Comparison of ENCODE assay signal across 8 cellular contexts in genomic region chr1:18951818-18952391, GRCh38. TPM values are rescaled to one million over a fixed set of nuclear protein-coding genes. Genes with fewer than 3 reads are reported as not detected.
DNase-seq lines count a peak whose midpoint lies in the region; ATAC-seq, FAIRE-seq and TF ChIP-seq lines count a peak whose summit lies in the region.

No MANE protein-coding gene starts in this region.

- H3K4me1 Mint-ChIP-seq in activated CD8-positive, alpha-beta T cell treated with anti-CD3 and anti-CD28 coated beads, Interleukin-2, amount 10 ng/mL, durations not matched to agents 7 days and 5 days (ENCODE audit: low read depth) = peaks cover 85% of the 10 kb centered on the region

- peak overlapping the region; percentile 75 to 95 (median 92) for H3K27ac ChIP-seq in esophagus squamous epithelium

- no peaks in the 10 kb centered on the region for H3K36me3 ChIP-seq in esophagus squamous epithelium

- CTCF ChIA-PET in activated CD8-positive, alpha-beta T cell treated with anti-CD3 and anti-CD28 coated beads, Interleukin-2, amount 10 ng/mL, durations not matched to agents 7 days and 5 days (lab: Charles Lee) = interaction anchor here (1.1 to 10.1 kb wide), 8 partner anchors 8 to 123 kb away, joined by 3 to 116 read pairs (median 5); no protein-coding TSS in a partner anchor

- ATAC-seq in GM18909 (IDR thresholded peaks at IDR 0.05; ENCODE audit: poor library complexity, unreplicated experiment) (peak; percentile 33), HG03432 (IDR thresholded peaks at IDR 0.05; ENCODE audit: unreplicated experiment) (peak; percentile 39)
- peak; percentile 40 for ATAC-seq in activated CD8-positive, alpha-beta T cell treated with anti-CD3 and anti-CD28 coated beads, Interleukin-2, amount 10 ng/mL, durations not matched to agents 7 days and 5 days

- no peaks in the 10 kb centered on the region for H3K9me3 Mint-ChIP-seq in activated CD8-positive, alpha-beta T cell treated with anti-CD3 and anti-CD28 coated beads, Interleukin-2, amount 10 ng/mL, durations not matched to agents 7 days and 5 days (ENCODE audit: insufficient read depth)

- peak; percentile 91 for DNase-seq in activated CD8-positive, alpha-beta T cell treated with anti-CD3 and anti-CD28 coated beads, Interleukin-2, amount 10 ng/mL, durations not matched to agents 7 days and 5 days
- DNase-seq in esophagus squamous epithelium (lab: John Stamatoyannopoulos, UW) (no peak), kidney glomerular epithelial cell (lab: John Stamatoyannopoulos, UW) (no peak), SHP77 treated with DMSO at 0.1 percent for 48 hours (lab: John Stamatoyannopoulos, UW) (no peak), H54 (ENCODE audit: insufficient read length, low spot score) (no peak)
- peak; percentile 64 for DNase-seq in stimulated activated CD4-positive, alpha-beta T cell treated with anti-CD3 and anti-CD28 coated beads, Interleukin-4, amount 100 ng/mL, for 1 hour

- H3K4me3 Mint-ChIP-seq in activated CD8-positive, alpha-beta T cell treated with anti-CD3 and anti-CD28 coated beads, Interleukin-2, amount 10 ng/mL, durations not matched to agents 7 days and 5 days = peak overlapping the region; percentile 71

- H3K4me3 ChIP-seq in esophagus squamous epithelium = peak overlapping the region in 1 of 4 donors; percentile 62

- no peaks in the 10 kb centered on the region for H3K27me3 ChIP-seq in esophagus squamous epithelium

- 43 to 59% methylated on average over 8 of the region's 8 CpGs for WGBS in esophagus squamous epithelium, 2 donors

- FAIRE-seq in H54 (lab: Jason Lieb, UNC) = no peak

- H3K4me1 ChIP-seq in esophagus squamous epithelium = peaks cover 70 to 89% (median 78%) of the 10 kb centered on the region in 3 donors

- H3K36me3 Mint-ChIP-seq in activated CD8-positive, alpha-beta T cell treated with anti-CD3 and anti-CD28 coated beads, Interleukin-2, amount 10 ng/mL, durations not matched to agents 7 days and 5 days (ENCODE audit: low read depth) = no peaks in the 10 kb centered on the region

- peaks cover 21% of the 10 kb centered on the region for H3K27me3 Mint-ChIP-seq in activated CD8-positive, alpha-beta T cell treated with anti-CD3 and anti-CD28 coated beads, Interleukin-2, amount 10 ng/mL, durations not matched to agents 7 days and 5 days (ENCODE audit: low read depth)

- intact Hi-C loops in esophagus squamous epithelium (cut with DNase I) = no loop called here

- H3K27ac Mint-ChIP-seq in activated CD8-positive, alpha-beta T cell treated with anti-CD3 and anti-CD28 coated beads, Interleukin-2, amount 10 ng/mL, durations not matched to agents 7 days and 5 days = peak overlapping the region; percentile 94

- no peaks in the 10 kb centered on the region for H3K9me3 ChIP-seq in esophagus squamous epithelium

- no peak for TF ChIP-seq CTCF in esophagus squamous epithelium (IDR thresholded peaks at IDR 0.05)

- TF ChIP-seq POLR2A in esophagus squamous epithelium (IDR thresholded peaks at IDR 0.05) = no peak
- TF ChIP-seq POLR2A in H54 (IDR thresholded peaks at IDR 0.05; ENCODE audit: low read depth, low read length) = no peak

- POLR2A ChIA-PET in activated CD8-positive, alpha-beta T cell treated with anti-CD3 and anti-CD28 coated beads, Interleukin-2, amount 10 ng/mL, durations not matched to agents 7 days and 5 days (lab: Charles Lee) = interaction anchor here (1.0 to 7.2 kb wide), 5 partner anchors 11 to 121 kb away, joined by 3 to 118 read pairs (median 4); no protein-coding TSS in a partner anchor

RNA-seq across cellular contexts. Expression of gene IFFO2, which starts 4.6 kb away (rescaled TPM):
- total RNA-seq in activated CD8-positive, alpha-beta T cell treated with anti-CD3 and anti-CD28 coated beads, Interleukin-2, amount 10 ng/mL, durations not matched to agents 7 days and 5 days = 1 to 10 TPM; 7.2 to 8.2 TPM
- 10 to 100 TPM; 25.8 to 88.8 (median 52.7) TPM for total RNA-seq in esophagus squamous epithelium

RNA-seq across cellular contexts. Expression of gene ALDH4A1, which starts 49.5 kb away (rescaled TPM):
- total RNA-seq in activated CD8-positive, alpha-beta T cell treated with anti-CD3 and anti-CD28 coated beads, Interleukin-2, amount 10 ng/mL, durations not matched to agents 7 days and 5 days = 1 to 10 TPM; 4.2 to 4.3 TPM
- total RNA-seq in esophagus squamous epithelium = 10 to 100 TPM; 36.7 to 59.1 (median 50.3) TPM

Comparison
In these comparisons a context has a peak if more than half of its experiments do, and no peak if none do; other contexts are left out.
1. DNase-seq: peak in activated CD8-positive, alpha-beta T cell treated with anti-CD3 and anti-CD28 coated beads, Interleukin-2, amount 10 ng/mL, durations not matched to agents 7 days and 5 days (single experiment) and stimulated activated CD4-positive, alpha-beta T cell treated with anti-CD3 and anti-CD28 coated beads, Interleukin-4, amount 100 ng/mL, for 1 hour (single experiment); none in esophagus squamous epithelium (single experiment), kidney glomerular epithelial cell (single experiment), SHP77 treated with DMSO at 0.1 percent for 48 hours (single experiment) and H54 (single experiment).
2. RNA of gene ALDH4A1, which starts 49.5 kb away (total RNA-seq): 36.7 to 59.1 TPM in esophagus squamous epithelium; 4.2 to 4.3 TPM in activated CD8-positive, alpha-beta T cell treated with anti-CD3 and anti-CD28 coated beads, Interleukin-2, amount 10 ng/mL, durations not matched to agents 7 days and 5 days; every median in the first group is over 4 times any median in the second.
3. Peak in every context shown above with its lines, with median percentiles within 50 percentile points of each other: ATAC-seq.